In genomic region chr5:141874262-141874964, GRCh38 we compare ENCODE assay signal across 13 cellular contexts. TPM values are rescaled to one million over a fixed set of nuclear protein-coding genes. Genes with fewer than 3 reads are reported as not detected.
DNase-seq lines count a peak whose midpoint lies in the region; ATAC-seq and TF ChIP-seq lines count a peak whose summit lies in the region.
"Had no signal": no experiment of that assay in that cellular context is flagged by ENCODE, and none has a peak within 500 bp of the region (broad histone marks: within the 10 kb centered on the region; RNA-seq: fewer than 3 reads in every experiment).

No MANE protein-coding gene starts in this region.

- H3K9ac ChIP-seq in iPS-20b (ENCODE audit: low read depth, low read length): peak overlapping the region; percentile 93

- H3K4me3 Mint-ChIP-seq in WTC11: peak overlapping the region; percentile 76
- H3K4me3 Mint-ChIP-seq: activated T-helper 17 cell treated with anti-CD3 and anti-CD28 coated beads, Interleukin-2, amount 50 U/mL, for 72 hours had no signal

- WGBS in prostate gland: 64% methylated on average over 16 of the region's 16 CpGs

- H3K36me3 Mint-ChIP-seq in WTC11: peaks cover 13% of the 10 kb centered on the region

- ATAC-seq in WTC11 (no peak), GM18519 (IDR thresholded peaks at IDR 0.05; ENCODE audit: low FRiP score, unreplicated experiment) (no peak), GM19463 (IDR thresholded peaks at IDR 0.05; ENCODE audit: unreplicated experiment) (no peak)
- ATAC-seq: activated T-helper 17 cell treated with anti-CD3 and anti-CD28 coated beads, Interleukin-2, amount 50 U/mL, for 72 hours had no signal

- H3K4me1 ChIP-seq in iPS-20b (ENCODE audit: insufficient read depth, low read length): peaks cover 46% of the 10 kb centered on the region
- H3K4me1 ChIP-seq in prostate gland (replicated peaks): peaks cover 2% of the 10 kb centered on the region

- no peak overlapping the region for H3K27ac ChIP-seq in iPS-20b (ENCODE audit: low read length)
- H3K27ac ChIP-seq in prostate gland: peak overlapping the region; percentile 9 to 20

- H3K36me3 ChIP-seq in H7 (replicated peaks; ENCODE audit: control insufficient read depth, insufficient read depth, low read length) (peaks cover 3% of the 10 kb centered on the region), iPS-20b (ENCODE audit: insufficient read depth, low read depth, low read length) (peaks cover 10% of the 10 kb centered on the region; the same call in 1 of the 2 replicates), prostate gland (no peaks in the 10 kb centered on the region)

- H3K27me3 ChIP-seq in H7 (ENCODE audit: control insufficient read depth, insufficient read depth, low read length) (peaks cover 8% of the 10 kb centered on the region), iPS-20b (ENCODE audit: insufficient read depth, low read length) (peaks cover 29% of the 10 kb centered on the region), prostate gland (replicated peaks; ENCODE audit: insufficient read depth) (no peaks in the 10 kb centered on the region)

- H3K9me3 Mint-ChIP-seq in WTC11: no peaks in the 10 kb centered on the region
- H3K9me3 Mint-ChIP-seq: activated T-helper 17 cell treated with anti-CD3 and anti-CD28 coated beads, Interleukin-2, amount 50 U/mL, for 72 hours; central memory CD8-positive, alpha-beta T cell had no signal

- intact Hi-C loops in prostate gland (cut with DNase I): no loop called here

- CTCF ChIA-PET in WTC11 (lab: Charles Lee): interaction anchor here (1.3 to 10.0 kb wide), 6 partner anchors 29 to 210 kb away, joined by 4 to 406 read pairs (median 9); no protein-coding TSS in a partner anchor

- TF ChIP-seq CTCF in WTC11 (IDR thresholded peaks at IDR 0.05) (no peak), prostate gland (IDR thresholded peaks at IDR 0.05) (no peak)

- H3K4me1 Mint-ChIP-seq in WTC11: peaks cover 66% of the 10 kb centered on the region

- no peak for TF ChIP-seq POLR2A in prostate gland (IDR thresholded peaks at IDR 0.05)

- DNase-seq in H7: peak; percentile 44
- no peak for DNase-seq in WTC11 (ENCODE audit: low spot score)
- DNase-seq in prostate gland (ENCODE audit: low spot score): no peak
- DNase-seq in activated CD4-positive, alpha-beta T cell treated with anti-CD3 and anti-CD28 coated beads, Interleukin-2, amount 50 U/mL, for 48 hours: no peak
- no peak for DNase-seq in activated CD4-positive, alpha-beta T cell treated with anti-CD3 and anti-CD28 coated beads for 48 hours
- DNase-seq: C1 segment of cervical spinal cord, mammary epithelial cell, NCI-H510A had no signal

- H3K27me3 Mint-ChIP-seq in WTC11 (ENCODE audit: low read depth): no peaks in the 10 kb centered on the region

- peak overlapping the region; percentile 98 for H3K27ac Mint-ChIP-seq in WTC11
- H3K27ac Mint-ChIP-seq: activated T-helper 17 cell treated with anti-CD3 and anti-CD28 coated beads, Interleukin-2, amount 50 U/mL, for 72 hours had no signal

- H3K4me3 ChIP-seq in H7 (ENCODE audit: insufficient read depth, low read depth, low read length): no peak overlapping the region
- H3K4me3 ChIP-seq in iPS-20b (ENCODE audit: low read length): peak overlapping the region; percentile 83; the same call in 1 of the 2 replicates
- no peak overlapping the region for H3K4me3 ChIP-seq in prostate gland

- POLR2A ChIA-PET in WTC11 (lab: Charles Lee): interaction anchor here (0.7 to 7.1 kb wide), 5 partner anchors 25 to 59 kb away, joined by 3 to 66 read pairs (median 19); no protein-coding TSS in a partner anchor

- no peaks in the 10 kb centered on the region for H3K9me3 ChIP-seq in iPS-20b (ENCODE audit: insufficient read depth, low read depth, low read length)
- H3K9me3 ChIP-seq in prostate gland: no peaks in the 10 kb centered on the region

TF ChIP-seq in WTC11, 78 proteins besides CTCF, POLR2A, EP300 and RAD21:
- TF ChIP-seq AFF4 (CRISPR knock-in tag; IDR thresholded peaks at IDR 0.05; ENCODE audit: borderline replicate concordance) (no peak), NR3C1 (CRISPR knock-in tag; conservative IDR thresholded peaks at IDR 0.05; ENCODE audit: low read depth) (no peak), JUN (CRISPR knock-in tag; IDR thresholded peaks at IDR 0.05) (no peak), ZMAT4 (CRISPR knock-in tag; IDR thresholded peaks at IDR 0.05) (no peak), IRF2 (CRISPR knock-in tag; IDR thresholded peaks at IDR 0.05; ENCODE audit: borderline replicate concordance, low read depth) (no peak), ZNF416 (CRISPR knock-in tag; IDR thresholded peaks at IDR 0.05) (0 out of 2 replicates have a peak, but pooled peaks have one; percentile 14), TCF7 (CRISPR knock-in tag; IDR thresholded peaks at IDR 0.05; ENCODE audit: low read depth) (no peak)
- TF ChIP-seq, protein P1, sequence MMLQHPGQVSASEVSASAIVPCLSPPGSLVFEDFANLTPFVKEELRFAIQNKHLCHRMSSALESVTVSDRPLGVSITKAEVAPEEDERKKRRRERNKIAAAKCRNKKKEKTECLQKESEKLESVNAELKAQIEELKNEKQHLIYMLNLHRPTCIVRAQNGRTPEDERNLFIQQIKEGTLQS (CRISPR knock-in tag; conservative IDR thresholded peaks at IDR 0.05): no peak
TF ChIP-seq in WTC11: peak in this region for 1.

RNA-seq across cellular contexts. Expression of gene PCDH1, which starts 3.8 kb away (rescaled TPM):
- total RNA-seq in H7 (2014; rRNA removed; shearing (Covaris generic)): 66.8 and 67.1 TPM in 2 replicates
- total RNA-seq in WTC11 (2021) (105 to 108 TPM (median 108 TPM) in 3 replicates), prostate gland (10 to 100 TPM; 49.2 to 81.1 TPM)

RNA-seq across cellular contexts. Expression of gene DELE1, which starts 49.3 kb away (rescaled TPM):
- total RNA-seq in H7 (2014; rRNA removed; shearing (Covaris generic)): 61.7 and 83.1 TPM in 2 replicates
- total RNA-seq in WTC11 (2021) (79.3 to 83.8 TPM (median 81.5 TPM) in 3 replicates), prostate gland (10 to 100 TPM; 66.7 to 98.1 TPM)
